In genomic region chr2:17594533-17595391, GRCh38 we compare ENCODE assay signal across 1 cellular context.
TF ChIP-seq lines count a peak whose summit lies in the region.

No MANE protein-coding gene starts in this region.

TF ChIP-seq in GM23338, 12 proteins besides CTCF, POLR2A, EP300 and RAD21 (continued from another document):
- TF ChIP-seq REST (IDR thresholded peaks at IDR 0.05; ENCODE audit: unreplicated experiment) (no peak), ZNF462 (CRISPR knock-in tag; IDR thresholded peaks at IDR 0.05) (no peak), POLR2AphosphoS5 (IDR thresholded peaks at IDR 0.05; ENCODE audit: low read depth) (no peak), ZNF114 (CRISPR knock-in tag; IDR thresholded peaks at IDR 0.05) (no peak)
TF ChIP-seq in GM23338: peak in this region for 0.
